In genomic region chr5:137753227-137753985, GRCh38 we compare ENCODE assay signal across 8 cellular contexts. TPM values are rescaled to one million over a fixed set of nuclear protein-coding genes. Genes with fewer than 3 reads are reported as not detected.
DNase-seq lines count a peak whose midpoint lies in the region; ATAC-seq and TF ChIP-seq lines count a peak whose summit lies in the region.

No MANE protein-coding gene starts in this region.

- H3K4me3 ChIP-seq in CD4-positive, alpha-beta memory T cell (ENCODE audit: low read length in 2 of 2) = peak overlapping the region; percentile 49 to 96
- H3K4me3 ChIP-seq in GM23248 (peak overlapping the region; percentile 83), PC-9 (peak overlapping the region; percentile 61), cardiac muscle cell (peak overlapping the region; percentile 88)

- peaks cover 33% of the 10 kb centered on the region for H3K4me1 ChIP-seq in CD4-positive, alpha-beta memory T cell (ENCODE audit: insufficient read depth, low read length)
- H3K4me1 ChIP-seq in GM23248 (ENCODE audit: insufficient read depth) = peaks cover 17% of the 10 kb centered on the region
- peaks cover 33% of the 10 kb centered on the region for H3K4me1 ChIP-seq in PC-9 (replicated peaks; ENCODE audit: insufficient read depth)
- peaks cover 16% of the 10 kb centered on the region for H3K4me1 ChIP-seq in cardiac muscle cell (ENCODE audit: low read depth)

- ATAC-seq in HG02623 (IDR thresholded peaks at IDR 0.05; ENCODE audit: unreplicated experiment) = no peak

- peaks cover 17% of the 10 kb centered on the region for H3F3A ChIP-seq in GM23248 (ENCODE audit: insufficient read depth)
- H3F3A ChIP-seq in PC-9 (ENCODE audit: insufficient read depth, low read depth) = peaks cover 26% of the 10 kb centered on the region

- peaks cover 5 to 29% of the 10 kb centered on the region in 2 donors for H3K36me3 Mint-ChIP-seq in CD4-positive, alpha-beta memory T cell
- peaks cover 19% of the 10 kb centered on the region for H3K36me3 Mint-ChIP-seq in activated naive CD4-positive, alpha-beta T cell treated with anti-CD3 and anti-CD28 coated beads, Interleukin-2, amount 50 U/mL, for 24 hours

- peak overlapping the region; percentile 98 for H3K9ac ChIP-seq in GM23248

- H3K9me2 ChIP-seq in GM23248 (ENCODE audit: insufficient read depth) = no peaks in the 10 kb centered on the region
- no peaks in the 10 kb centered on the region for H3K9me2 ChIP-seq in PC-9 (ENCODE audit: insufficient read depth)

- H2AFZ ChIP-seq in GM23248 = 0 out of 2 replicates have a peak overlapping the region, but pooled peaks have one; percentile 16
- peak overlapping the region; percentile 85 for H2AFZ ChIP-seq in PC-9

- TF ChIP-seq CTCF in PC-9 (conservative IDR thresholded peaks at IDR 0.05) (no peak), cardiac muscle cell (IDR thresholded peaks at IDR 0.05; ENCODE audit: low read depth, low read length) (no peak)

- H3K27me3 ChIP-seq in CD4-positive, alpha-beta memory T cell (ENCODE audit: insufficient read depth, low read length) = no peaks in the 10 kb centered on the region
- no peaks in the 10 kb centered on the region for H3K27me3 ChIP-seq in GM23248 (replicated peaks; ENCODE audit: insufficient read depth)
- no peaks in the 10 kb centered on the region for H3K27me3 ChIP-seq in PC-9 (ENCODE audit: insufficient read depth, low read depth)
- H3K27me3 ChIP-seq in cardiac muscle cell = no peaks in the 10 kb centered on the region

- BruUV-seq in PC-9 (replicated peaks; lab: Mats Ljungman, UMichigan) = TSS peak; percentile 92

- peak overlapping the region; percentile 100 for H3K27ac Mint-ChIP-seq in CD4-positive, alpha-beta memory T cell
- peak overlapping the region; percentile 100 for H3K27ac Mint-ChIP-seq in activated naive CD4-positive, alpha-beta T cell treated with anti-CD3 and anti-CD28 coated beads, Interleukin-2, amount 50 U/mL, for 24 hours

- H3K36me3 ChIP-seq in CD4-positive, alpha-beta memory T cell (ENCODE audit: insufficient read depth, low read length) = no peaks in the 10 kb centered on the region
- H3K36me3 ChIP-seq in GM23248 (ENCODE audit: low read depth) (no peaks in the 10 kb centered on the region), PC-9 (ENCODE audit: low read depth) (peaks cover 21% of the 10 kb centered on the region), cardiac muscle cell (peaks cover 3% of the 10 kb centered on the region)

- H3K27ac ChIP-seq in CD4-positive, alpha-beta memory T cell (ENCODE audit: low read depth, low read length) = peak overlapping the region; percentile 100
- H3K27ac ChIP-seq in GM23248 = peak overlapping the region; percentile 97
- peak overlapping the region; percentile 91 for H3K27ac ChIP-seq in PC-9
- peak overlapping the region; percentile 100 for H3K27ac ChIP-seq in cardiac muscle cell

- H3K4me1 Mint-ChIP-seq in CD4-positive, alpha-beta memory T cell = peaks cover 26 to 54% (median 35%) of the 10 kb centered on the region in 4 donors
- peaks cover 30% of the 10 kb centered on the region for H3K4me1 Mint-ChIP-seq in activated naive CD4-positive, alpha-beta T cell treated with anti-CD3 and anti-CD28 coated beads, Interleukin-2, amount 50 U/mL, for 24 hours

- H3K27me3 Mint-ChIP-seq in CD4-positive, alpha-beta memory T cell = peaks cover 0 to 4% of the 10 kb centered on the region in 2 donors
- no peaks in the 10 kb centered on the region for H3K27me3 Mint-ChIP-seq in activated naive CD4-positive, alpha-beta T cell treated with anti-CD3 and anti-CD28 coated beads, Interleukin-2, amount 50 U/mL, for 24 hours

- H3K4me3 Mint-ChIP-seq in CD4-positive, alpha-beta memory T cell = peak overlapping the region; percentile 98 to 100 (median 99)
- H3K4me3 Mint-ChIP-seq in activated naive CD4-positive, alpha-beta T cell treated with anti-CD3 and anti-CD28 coated beads, Interleukin-2, amount 50 U/mL, for 24 hours = peak overlapping the region; percentile 96

- DNase-seq in CD4-positive, alpha-beta memory T cell = peak; percentile 33 to 56 (median 45)
- DNase-seq in GM23248 (peak; percentile 64), PC-9 (no peak), cardiac muscle cell (ENCODE audit: low read depth in 1 of 2, low spot score in 1 of 2) (peak in 1 of 2 donors; percentile 64), posterior vena cava (ENCODE audit: low spot score) (peak; percentile 92), GF-D8 (lab: John Stamatoyannopoulos, UW) (no peak)

- in situ Hi-C loops in GM23248 (cut with MboI) = no loop called here

- peak overlapping the region; percentile 100 for H3K4me2 ChIP-seq in GM23248 (ENCODE audit: unreplicated experiment)
- H3K4me2 ChIP-seq in PC-9 = peak overlapping the region; percentile 87

- H4K20me1 ChIP-seq in GM23248 (ENCODE audit: insufficient read depth) (peaks cover 12% of the 10 kb centered on the region; the same call in 1 of the 2 replicates), PC-9 (ENCODE audit: insufficient read depth) (peaks cover 42% of the 10 kb centered on the region)

- H3K79me2 ChIP-seq in GM23248 (ENCODE audit: insufficient read depth) (peaks cover 57% of the 10 kb centered on the region), PC-9 (ENCODE audit: low read depth) (peaks cover 58% of the 10 kb centered on the region)

- WGBS in GM23248 (ENCODE audit: low coverage in 1 of 2, low lambda C conversion rate in 2 of 2, missing lambda C conversion rate in 2 of 2), 2 experiments = 0 to 1% methylated on average over 67 to 75 of the region's 83 CpGs

- H3K9me3 Mint-ChIP-seq in CD4-positive, alpha-beta memory T cell = no peaks in the 10 kb centered on the region
- H3K9me3 Mint-ChIP-seq in activated naive CD4-positive, alpha-beta T cell treated with anti-CD3 and anti-CD28 coated beads, Interleukin-2, amount 50 U/mL, for 24 hours = no peaks in the 10 kb centered on the region

- H3K9me3 ChIP-seq in CD4-positive, alpha-beta memory T cell (ENCODE audit: control insufficient read depth in 1 of 2, low read length in 2 of 2) = no peaks in the 10 kb centered on the region
- no peaks in the 10 kb centered on the region for H3K9me3 ChIP-seq in GM23248 (ENCODE audit: low read depth)
- H3K9me3 ChIP-seq in PC-9 (ENCODE audit: insufficient read depth, low read depth) = no peaks in the 10 kb centered on the region
- H3K9me3 ChIP-seq in cardiac muscle cell (ENCODE audit: low read depth) = no peaks in the 10 kb centered on the region

- intact Hi-C loops in CD4-positive, alpha-beta memory T cell (cut with micrococcal nuclease) = loop anchor here (5.0 to 10.0 kb wide), 3 partner anchors 134 to 1539 kb away; partner anchors contain the start of genes HSPA9, MATR3 and PKD2L2
- intact Hi-C loops in PC-9 (cut with micrococcal nuclease; ENCODE audit: unreplicated experiment) (loop anchor here (2.0 to 10.0 kb wide), 2 partner anchors 311 to 379 kb away; no protein-coding TSS in a partner anchor), posterior vena cava (cut with DNase I) (no loop called here)

- POLR2A ChIA-PET in CD4-positive, alpha-beta memory T cell (lab: Charles Lee; ENCODE audit: partially characterized antibody) = interaction anchor here (0.8 to 6.4 kb wide), 20 partner anchors 12 to 1589 kb away, joined by 3 to 85 read pairs (median 6); partner anchors contain the start of genes FAM13B, FAM53C, HSPA9 and KDM3B
- POLR2A ChIA-PET in PC-9 (lab: Charles Lee; ENCODE audit: unreplicated experiment) = interaction anchor here (0.7 kb wide), 3 partner anchors 110 to 1741 kb away, joined by 3 to 20 read pairs (median 14); no protein-coding TSS in a partner anchor

- CTCF ChIA-PET in CD4-positive, alpha-beta memory T cell (lab: Charles Lee; ENCODE audit: partially characterized antibody) = interaction anchor here (0.7 to 4.4 kb wide), 11 partner anchors 11 to 124 kb away, joined by 3 to 32 read pairs (median 4); no protein-coding TSS in a partner anchor
- CTCF ChIA-PET in PC-9 (lab: Charles Lee) = interaction anchor here (0.7 kb wide), 1 partner anchor 117 kb away, joined by 7 read pairs; no protein-coding TSS in a partner anchor

RNA-seq across cellular contexts. Expression of gene HNRNPA0, which starts 0.8 kb away (rescaled TPM):
- 10 to 100 TPM; 30.5 to 30.7 TPM for total RNA-seq in CD4-positive, alpha-beta memory T cell
- 10 to 100 TPM in 1 of 2 donors, 1 to 10 TPM in 1; 8.6 to 19.3 TPM for polyA plus RNA-seq in CD4-positive, alpha-beta memory T cell
- total RNA-seq in GM23248 (2014; rRNA removed; shearing (Covaris generic)) = 12.2 and 15.0 TPM in 2 replicates
- 5.2 and 5.4 TPM in 2 replicates for polyA plus RNA-seq in GM23248 (2016; fragmentation: Nextera tagmentation; extraction: Ambion mirVana)
- 27.8 and 32.2 TPM in 2 replicates for total RNA-seq in PC-9 (2021)
- total RNA-seq in cardiac muscle cell = 36.9 and 42.6 TPM in 2 replicates
- polyA plus RNA-seq in cardiac muscle cell = 15.2 and 20.0 TPM in 2 replicates
- total RNA-seq in posterior vena cava = 10 to 100 TPM; 23.5 to 24.2 TPM

RNA-seq across cellular contexts. Expression of gene KLHL3, which starts 17.5 kb away (rescaled TPM):
- 10 to 100 TPM; 22.0 to 25.9 TPM for total RNA-seq in CD4-positive, alpha-beta memory T cell
- 1 to 10 TPM; 2.2 to 3.1 TPM for polyA plus RNA-seq in CD4-positive, alpha-beta memory T cell
- total RNA-seq in GM23248 (2014; rRNA removed; shearing (Covaris generic)) = 0.51 and 1.3 TPM in 2 replicates
- polyA plus RNA-seq in GM23248 (2016; fragmentation: Nextera tagmentation; extraction: Ambion mirVana) (1.1 and 1.7 TPM in 2 replicates), cardiac muscle cell (11.4 and 12.0 TPM in 2 replicates)
- total RNA-seq in PC-9 (2021) (13.6 and 15.2 TPM in 2 replicates), cardiac muscle cell (11.9 and 16.8 TPM in 2 replicates), posterior vena cava (10 to 100 TPM; 11.4 to 11.5 TPM)

Comparison
In these comparisons a context has a peak if more than half of its experiments do, and no peak if none do; other contexts are left out.
1. DNase-seq: peak in CD4-positive, alpha-beta memory T cell (5 of 5), GM23248 (single experiment) and posterior vena cava (single experiment); none in PC-9 (0 of 2) and GF-D8 (single experiment).
2. intact Hi-C loops: an anchor here in CD4-positive, alpha-beta memory T cell (5.0 to 10.0 kb wide) and PC-9 (2.0 to 10.0 kb wide); none called in posterior vena cava.
3. Peak in every context shown above with its lines, with median percentiles within 50 percentile points of each other: H3K27ac ChIP-seq and H3K4me3 ChIP-seq.